Comparison of ENCODE assay signal across 7 cellular contexts in the genomic region with DNA sequence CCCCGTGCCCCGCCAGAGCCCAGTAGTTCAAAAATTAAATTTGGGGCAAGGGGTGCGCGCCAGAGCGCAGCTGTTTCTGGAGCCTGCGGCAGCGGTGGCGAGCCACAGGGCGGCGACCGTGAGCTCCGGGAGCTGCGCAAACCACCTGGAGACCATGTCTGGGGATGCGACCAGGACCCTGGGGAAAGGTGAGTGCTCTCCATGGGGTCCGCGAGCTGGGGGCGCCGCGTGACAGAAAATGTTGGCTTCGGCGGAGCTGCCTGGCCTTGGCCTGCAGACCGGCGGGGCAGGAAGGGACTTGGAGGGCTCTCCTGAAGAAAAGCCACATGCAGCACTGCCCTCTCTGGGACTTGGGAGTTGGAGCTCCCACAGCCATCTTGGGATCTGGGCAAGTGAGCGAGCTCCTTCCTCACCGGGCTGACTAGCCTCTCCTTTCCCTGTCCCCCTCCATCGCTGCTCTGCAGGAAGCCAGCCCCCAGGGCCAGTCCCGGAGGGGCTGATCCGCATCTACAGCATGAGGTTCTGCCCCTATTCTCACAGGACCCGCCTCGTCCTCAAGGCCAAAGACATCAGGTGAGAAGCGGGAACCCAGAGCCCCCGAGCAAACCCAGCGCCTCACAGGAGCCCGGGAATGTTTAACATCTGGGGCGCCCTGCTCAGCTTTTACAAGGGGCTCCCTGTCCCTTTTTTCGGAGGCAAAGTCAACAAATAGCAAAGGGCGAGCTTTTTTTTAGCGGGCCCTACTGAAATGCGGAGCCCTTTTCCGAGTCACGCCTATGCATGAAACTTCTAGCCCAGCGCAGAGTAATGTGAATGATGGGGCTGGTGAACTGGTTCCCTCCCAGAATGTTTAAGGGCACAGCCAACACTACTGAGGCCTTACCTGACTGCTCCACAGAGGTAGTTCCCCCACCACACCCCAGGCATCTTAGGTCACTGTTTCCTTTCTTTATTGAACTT. TPM values are rescaled to one million over a fixed set of nuclear protein-coding genes. Genes with fewer than 3 reads are reported as not detected.
DNase-seq lines count a peak whose midpoint lies in the region; ATAC-seq and TF ChIP-seq lines count a peak whose summit lies in the region.

No MANE protein-coding gene starts in this region.

- H3K27me3 ChIP-seq in kidney epithelial cell (ENCODE audit: control insufficient read depth, insufficient read depth, low read length): no peaks in the 10 kb centered on the region

- DNase-seq in cardiac fibroblast (ENCODE audit: low read depth in 2 of 2) (peak; percentile 46 to 56), kidney epithelial cell (ENCODE audit: low read depth) (no peak), NCI-H2171 (lab: John Stamatoyannopoulos, UW) (no peak)
- peak in 2 of 3 donors; percentile 24 to 45 for DNase-seq in stimulated activated CD4-positive, alpha-beta T cell treated with anti-CD3 and anti-CD28 coated beads, TNF-alpha, amount 100 ng/mL, for 48 hours (ENCODE audit: low read depth in 3 of 3)

- peak; percentile 93 for ATAC-seq in GM18868 (IDR thresholded peaks at IDR 0.05; ENCODE audit: unreplicated experiment)
- peak; percentile 93 for ATAC-seq in HG03354 (IDR thresholded peaks at IDR 0.05; ENCODE audit: poor library complexity, severe bottlenecking, unreplicated experiment)

- H3K36me3 ChIP-seq in kidney epithelial cell (ENCODE audit: control insufficient read depth, insufficient read depth, low read length): no peaks in the 10 kb centered on the region

- H3K4me3 ChIP-seq in WI38 (ENCODE audit: low read depth, low read length) (no peak overlapping the region), cardiac fibroblast (replicated peaks in 1 of 2; ENCODE audit: low read depth in 2 of 2, low read length in 2 of 2) (peak overlapping the region; percentile 29 to 38), kidney epithelial cell (ENCODE audit: low read depth, low read length) (peak overlapping the region; percentile 46)

- TF ChIP-seq CTCF in WI38 (IDR thresholded peaks at IDR 0.05; ENCODE audit: low read depth, low read length) (peak; percentile 74), cardiac fibroblast (IDR thresholded peaks at IDR 0.05; ENCODE audit: low read depth, low read length) (peak; percentile 98), kidney epithelial cell (IDR thresholded peaks at IDR 0.05; ENCODE audit: insufficient read depth, low read length, poor library complexity, severe bottlenecking) (peak; percentile 95)

RNA-seq across cellular contexts. Expression of gene GSTO2, which starts 6.1 kb away (rescaled TPM):
- total RNA-seq in kidney epithelial cell: 22.0 and 24.0 TPM in 2 replicates

RNA-seq across cellular contexts. Expression of gene GSTO1, which starts 20.4 kb away (rescaled TPM):
- 352 and 414 TPM in 2 replicates for total RNA-seq in kidney epithelial cell

RNA-seq across cellular contexts. Expression of gene CFAP43, which starts 42.9 kb away (rescaled TPM):
- total RNA-seq in kidney epithelial cell: 0.34 and 0.75 TPM in 2 replicates

Comparison
In these comparisons a context has a peak if more than half of its experiments do, and no peak if none do; other contexts are left out.
1. DNase-seq: peak in cardiac fibroblast (2 of 2) and stimulated activated CD4-positive, alpha-beta T cell treated with anti-CD3 and anti-CD28 coated beads, TNF-alpha, amount 100 ng/mL, for 48 hours (2 of 3); none in kidney epithelial cell (single experiment) and NCI-H2171 (single experiment).
2. Peak in every context shown above with its lines, with median percentiles within 50 percentile points of each other: CTCF ChIP-seq.